8 cellular contexts compared by ENCODE assay signal in the genomic region with DNA sequence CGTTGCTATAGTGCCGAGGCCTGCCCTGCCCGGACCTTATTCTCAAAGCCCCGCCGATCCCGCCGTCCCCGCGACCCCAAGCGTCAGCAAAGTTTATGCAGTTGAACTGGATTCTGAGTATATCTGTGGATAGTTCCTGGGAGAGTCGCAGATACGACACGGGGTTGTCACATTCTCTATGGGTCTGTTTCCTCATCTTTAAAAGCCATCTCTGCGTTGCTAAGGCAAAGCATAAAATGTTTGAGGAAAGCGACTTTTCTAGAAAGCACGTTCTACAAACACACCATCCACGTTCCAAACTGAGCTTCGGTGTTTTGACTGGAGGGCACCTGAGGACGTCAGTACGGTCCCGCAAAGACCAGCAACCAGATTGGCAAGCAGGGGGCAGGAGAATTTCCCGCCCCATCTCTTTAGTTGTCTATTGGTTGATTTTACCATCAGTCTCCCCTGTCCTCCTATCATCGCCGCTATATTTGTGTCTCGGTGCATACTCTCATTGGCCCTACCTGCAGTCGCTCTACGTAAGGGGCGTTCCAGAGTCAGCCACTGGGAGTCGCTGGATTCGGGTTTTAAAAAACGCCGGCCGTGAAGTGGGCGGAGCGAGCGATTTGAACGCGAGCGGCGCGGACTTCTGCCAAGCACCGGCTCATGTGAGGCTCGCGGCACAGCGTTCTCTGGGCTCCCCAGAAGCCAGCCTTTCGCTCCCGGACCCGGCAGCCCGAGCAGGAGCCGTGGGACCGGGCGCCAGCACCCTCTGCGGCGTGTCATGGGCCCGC. TPM values are rescaled to one million over a fixed set of nuclear protein-coding genes. Genes with fewer than 3 reads are reported as not detected.
DNase-seq lines count a peak whose midpoint lies in the region; ATAC-seq and TF ChIP-seq lines count a peak whose summit lies in the region.

Gene CENPA (plus strand): TSS at position 626 of the 776 bp plus-strand sequence. CDS start 141 bp downstream, at position 767.

- peak within 1 kb of the TSS; percentile 85 for H3K4me3 Mint-ChIP-seq in activated T-cell treated with anti-CD3 and anti-CD28 coated beads, Interleukin-2, amount 50 U/mL, for 24 hours

- peaks cover 15% of the 10 kb centered on the region for H3K4me1 Mint-ChIP-seq in activated T-cell treated with anti-CD3 and anti-CD28 coated beads, Interleukin-2, amount 50 U/mL, for 24 hours (ENCODE audit: low read depth)

- peaks cover 23% of the 10 kb centered on the region for H3K27me3 Mint-ChIP-seq in activated T-cell treated with anti-CD3 and anti-CD28 coated beads, Interleukin-2, amount 50 U/mL, for 24 hours

- H3K27ac ChIP-seq in esophagus (ENCODE audit: low read depth in 2 of 2, low read length in 1 of 2), result peak within 1 kb of the TSS; percentile 30 to 73

- H3K36me3 ChIP-seq in esophagus (ENCODE audit: control insufficient read depth in 2 of 2, insufficient read depth in 2 of 2, low read length in 1 of 2) (peaks cover 2 to 3% of the 10 kb centered on the region in 2 donors), mucosa of stomach (ENCODE audit: control insufficient read depth, insufficient read depth, low read length) (peaks cover under 1% of the 10 kb centered on the region)

- H3K4me3 ChIP-seq in esophagus (ENCODE audit: low read depth in 1 of 2, low read length in 2 of 2) (peak within 1 kb of the TSS; percentile 53 to 74), mucosa of stomach (ENCODE audit: low read length) (no peak within 1 kb of the TSS)

- H3K27me3 ChIP-seq in esophagus (ENCODE audit: control insufficient read depth in 1 of 2, insufficient read depth in 2 of 2, low read length in 2 of 2), result no peaks in the 10 kb centered on the region
- no peaks in the 10 kb centered on the region for H3K27me3 ChIP-seq in mucosa of stomach (ENCODE audit: control insufficient read depth, insufficient read depth, low read length)

- ATAC-seq in GM21717 (IDR thresholded peaks at IDR 0.05; ENCODE audit: unreplicated experiment), result peak; percentile 98

- DNase-seq in DMS53 (lab: John Stamatoyannopoulos, UW), result peak; percentile 98
- peak; percentile 100 for DNase-seq in KBM-7
- DNase-seq in activated T-cell treated with anti-CD3 and anti-CD28 coated beads, Interleukin-2, amount 50 U/mL, for 24 hours, result peak; percentile 94
- peak; percentile 88 to 89 for DNase-seq in stimulated activated CD8-positive, alpha-beta memory T cell treated with anti-CD3 and anti-CD28 coated beads, Interleukin-7, amount 100 ng/mL, for 1 hour (ENCODE audit: low read depth in 2 of 2)

- peaks cover 2% of the 10 kb centered on the region for H3K9me3 Mint-ChIP-seq in activated T-cell treated with anti-CD3 and anti-CD28 coated beads, Interleukin-2, amount 50 U/mL, for 24 hours

- peak within 1 kb of the TSS; percentile 52 for H3K9ac ChIP-seq in mucosa of stomach (ENCODE audit: low read length)

- H3K4me1 ChIP-seq in esophagus (ENCODE audit: control insufficient read depth in 2 of 2, insufficient read depth in 2 of 2, low read length in 1 of 2) (no peaks in the 10 kb centered on the region), mucosa of stomach (ENCODE audit: control insufficient read depth, insufficient read depth, low read length) (peaks cover 21% of the 10 kb centered on the region)

- 1 to 2% methylated on average over 55 of the region's 55 CpGs for WGBS in esophagus, 2 donors

- H3K27ac Mint-ChIP-seq in activated T-cell treated with anti-CD3 and anti-CD28 coated beads, Interleukin-2, amount 50 U/mL, for 24 hours, result peak within 1 kb of the TSS; percentile 82

- H3K36me3 Mint-ChIP-seq in activated T-cell treated with anti-CD3 and anti-CD28 coated beads, Interleukin-2, amount 50 U/mL, for 24 hours (ENCODE audit: low read depth), result peaks cover 24% of the 10 kb centered on the region

- in situ Hi-C loops in KBM-7 (cut with MboI; ENCODE audit: low pct_unique_long_range_greater_than_20kb, low sequenced_read_pairs), result no loop called here

- H3K9me3 ChIP-seq in esophagus (ENCODE audit: control insufficient read depth in 2 of 2, insufficient read depth in 1 of 2, low read depth in 1 of 2, low read length in 1 of 2) (no peaks in the 10 kb centered on the region), mucosa of stomach (ENCODE audit: control insufficient read depth, low read length) (no peaks in the 10 kb centered on the region)

TF ChIP-seq in PFSK-1, 5 proteins besides CTCF, POLR2A, EP300 and RAD21:
- TF ChIP-seq TAF1 (IDR thresholded peaks at IDR 0.05; ENCODE audit: borderline replicate concordance, insufficient read depth, low read length) (peak; percentile 77; the same call in 1 of the 2 replicates), POLR2AphosphoS5 (IDR thresholded peaks at IDR 0.05; ENCODE audit: low read depth, low read length) (peak; percentile 75), FOXP2 (optimal IDR thresholded peaks at IDR 0.05; ENCODE audit: borderline replicate concordance, extremely low read depth, extremely low read length, insufficient read depth) (no peak), SIN3A (IDR thresholded peaks at IDR 0.05; ENCODE audit: borderline replicate concordance, insufficient read depth, low read length) (peak; percentile 74; the same call in 1 of the 2 replicates)
- TF ChIP-seq, protein P1, sequence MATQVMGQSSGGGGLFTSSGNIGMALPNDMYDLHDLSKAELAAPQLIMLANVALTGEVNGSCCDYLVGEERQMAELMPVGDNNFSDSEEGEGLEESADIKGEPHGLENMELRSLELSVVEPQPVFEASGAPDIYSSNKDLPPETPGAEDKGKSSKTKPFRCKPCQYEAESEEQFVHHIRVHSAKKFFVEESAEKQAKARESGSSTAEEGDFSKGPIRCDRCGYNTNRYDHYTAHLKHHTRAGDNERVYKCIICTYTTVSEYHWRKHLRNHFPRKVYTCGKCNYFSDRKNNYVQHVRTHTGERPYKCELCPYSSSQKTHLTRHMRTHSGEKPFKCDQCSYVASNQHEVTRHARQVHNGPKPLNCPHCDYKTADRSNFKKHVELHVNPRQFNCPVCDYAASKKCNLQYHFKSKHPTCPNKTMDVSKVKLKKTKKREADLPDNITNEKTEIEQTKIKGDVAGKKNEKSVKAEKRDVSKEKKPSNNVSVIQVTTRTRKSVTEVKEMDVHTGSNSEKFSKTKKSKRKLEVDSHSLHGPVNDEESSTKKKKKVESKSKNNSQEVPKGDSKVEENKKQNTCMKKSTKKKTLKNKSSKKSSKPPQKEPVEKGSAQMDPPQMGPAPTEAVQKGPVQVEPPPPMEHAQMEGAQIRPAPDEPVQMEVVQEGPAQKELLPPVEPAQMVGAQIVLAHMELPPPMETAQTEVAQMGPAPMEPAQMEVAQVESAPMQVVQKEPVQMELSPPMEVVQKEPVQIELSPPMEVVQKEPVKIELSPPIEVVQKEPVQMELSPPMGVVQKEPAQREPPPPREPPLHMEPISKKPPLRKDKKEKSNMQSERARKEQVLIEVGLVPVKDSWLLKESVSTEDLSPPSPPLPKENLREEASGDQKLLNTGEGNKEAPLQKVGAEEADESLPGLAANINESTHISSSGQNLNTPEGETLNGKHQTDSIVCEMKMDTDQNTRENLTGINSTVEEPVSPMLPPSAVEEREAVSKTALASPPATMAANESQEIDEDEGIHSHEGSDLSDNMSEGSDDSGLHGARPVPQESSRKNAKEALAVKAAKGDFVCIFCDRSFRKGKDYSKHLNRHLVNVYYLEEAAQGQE (IDR thresholded peaks at IDR 0.05; ENCODE audit: insufficient read depth in 1 of 2, low read depth in 2 of 2, low read length in 2 of 2), result peak in 1 of 2 experiments; percentile 11; a peak in 1 of 4 replicates

RNA-seq across cellular contexts. Expression of gene CENPA, which starts in this region (rescaled TPM):
- polyA plus RNA-seq in PFSK-1 (2012; ENCODE audit: insufficient read length, low read depth), result 9.1 TPM
- polyA plus RNA-seq in esophagus, result 1 to 10 TPM; 3.6 to 5.4 TPM
